In genomic region chr10:6037975-6038624, GRCh38 we compare ENCODE assay signal across 1 cellular context.
TF ChIP-seq lines count a peak whose summit lies in the region.

No MANE protein-coding gene starts in this region.

TF ChIP-seq in GM12878, 131 proteins besides CTCF, POLR2A, EP300 and RAD21:
- TF ChIP-seq BHLHE40 (IDR thresholded peaks at IDR 0.05; ENCODE audit: borderline replicate concordance in 1 of 2, low read depth in 2 of 2, low read length in 1 of 2), result peak; percentile 40 to 46; a peak in 1 of 4 replicates
- peak; percentile 24; the same call in 1 of the 2 replicates for TF ChIP-seq RUNX3 (IDR thresholded peaks at IDR 0.05; ENCODE audit: low read length)
- no peak for TF ChIP-seq CBX5 (IDR thresholded peaks at IDR 0.05; ENCODE audit: low read depth)
- no peak for TF ChIP-seq PML (IDR thresholded peaks at IDR 0.05; ENCODE audit: low read length)
- TF ChIP-seq HDAC2 (IDR thresholded peaks at IDR 0.05), result no peak
- no peak for TF ChIP-seq YBX1 (IDR thresholded peaks at IDR 0.05)
- TF ChIP-seq SREBF2 (IDR thresholded peaks at IDR 0.05; ENCODE audit: low read length), result no peak
- TF ChIP-seq SMAD1 (IDR thresholded peaks at IDR 0.05; ENCODE audit: low read depth, partially characterized antibody), result no peak
